In the genomic region with DNA sequence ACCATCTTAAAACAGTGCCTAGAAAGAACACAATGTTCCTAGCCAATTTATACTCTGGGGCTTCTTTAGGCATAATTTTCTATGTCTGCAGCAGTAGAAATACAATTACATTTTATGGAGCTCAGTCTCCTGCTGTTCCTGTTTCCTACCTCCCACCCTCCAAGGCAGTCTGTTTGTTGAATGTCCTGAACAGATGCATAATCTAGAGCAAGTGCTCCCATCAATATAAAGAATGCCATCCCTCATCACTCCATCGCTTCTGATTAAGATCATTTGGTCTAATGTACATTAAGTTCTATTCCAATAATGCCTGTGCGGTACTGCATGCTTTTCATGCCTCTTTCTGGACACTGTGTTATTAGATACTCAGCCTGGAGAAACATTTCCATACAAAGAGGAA, we compare ENCODE assay signal across 16 cellular contexts.
DNase-seq lines count a peak whose midpoint lies in the region; ATAC-seq and TF ChIP-seq lines count a peak whose summit lies in the region.
"Had no signal": no experiment of that assay in that cellular context is flagged by ENCODE, and none has a peak within 500 bp of the region (broad histone marks: within the 10 kb centered on the region; RNA-seq: fewer than 3 reads in every experiment).

No MANE protein-coding gene starts in this region.

- H2AFZ ChIP-seq in neural progenitor cell (replicated peaks): no peak overlapping the region

- no peaks in the 10 kb centered on the region for H3K79me2 ChIP-seq in neural progenitor cell (ENCODE audit: low read depth)

- H3K27me3 ChIP-seq in neural progenitor cell: no peaks in the 10 kb centered on the region

- no peaks in the 10 kb centered on the region for H3K9me3 ChIP-seq in neural progenitor cell (ENCODE audit: low read depth)

- no peak for TF ChIP-seq POLR2A in lower leg skin (IDR thresholded peaks at IDR 0.05)

- TF ChIP-seq CTCF in lower leg skin (IDR thresholded peaks at IDR 0.05) (no peak), neural progenitor cell (IDR thresholded peaks at IDR 0.05) (no peak)

- no peaks in the 10 kb centered on the region for H3K27me3 Mint-ChIP-seq in activated naive CD8-positive, alpha-beta T cell treated with anti-CD3 and anti-CD28 coated beads, Interleukin-2, amount 10 ng/mL, durations not matched to agents 7 days and 5 days
- H3K27me3 Mint-ChIP-seq in activated naive CD8-positive, alpha-beta T cell treated with anti-CD3 and anti-CD28 coated beads, Interleukin-2, amount 50 U/mL, for 24 hours: no peaks in the 10 kb centered on the region
- no peaks in the 10 kb centered on the region for H3K27me3 Mint-ChIP-seq in neural progenitor cell (ENCODE audit: insufficient read depth, low read depth)

- H3K36me3 Mint-ChIP-seq in activated naive CD8-positive, alpha-beta T cell treated with anti-CD3 and anti-CD28 coated beads, Interleukin-2, amount 10 ng/mL, durations not matched to agents 7 days and 5 days: peaks cover 16% of the 10 kb centered on the region
- H3K36me3 Mint-ChIP-seq in activated naive CD8-positive, alpha-beta T cell treated with anti-CD3 and anti-CD28 coated beads, Interleukin-2, amount 50 U/mL, for 24 hours (ENCODE audit: low read depth): peaks cover 5% of the 10 kb centered on the region
- no peaks in the 10 kb centered on the region for H3K36me3 Mint-ChIP-seq in neural progenitor cell

- WGBS in lower leg skin, 2 donors: 82 to 83% methylated on average over 2 of the region's 2 CpGs

- H4K20me1 ChIP-seq in neural progenitor cell (ENCODE audit: low read depth): no peaks in the 10 kb centered on the region

- H3K36me3 ChIP-seq in neural progenitor cell: no peaks in the 10 kb centered on the region

- intact Hi-C loops in lower leg skin (cut with DNase I; ENCODE audit: low total_unique reads): no loop called here

- ATAC-seq in activated naive CD8-positive, alpha-beta T cell treated with anti-CD3 and anti-CD28 coated beads, Interleukin-2, amount 10 ng/mL, durations not matched to agents 7 days and 5 days (ENCODE audit: low read depth): no peak
- ATAC-seq in activated naive CD8-positive, alpha-beta T cell treated with anti-CD3 and anti-CD28 coated beads, Interleukin-2, amount 50 U/mL, for 24 hours: no peak
- no peak for ATAC-seq in GM21529 (IDR thresholded peaks at IDR 0.05; ENCODE audit: unreplicated experiment)
- ATAC-seq: CD8-positive, alpha-beta T cell; GM12878; K562 had no signal

- H3K4me2 ChIP-seq in neural progenitor cell: no peak overlapping the region

- no peak overlapping the region for H3K27ac ChIP-seq in neural progenitor cell
- H3K27ac ChIP-seq: C4-2B had no signal

- H3K27ac Mint-ChIP-seq in activated naive CD8-positive, alpha-beta T cell treated with anti-CD3 and anti-CD28 coated beads, Interleukin-2, amount 10 ng/mL, durations not matched to agents 7 days and 5 days: peak overlapping the region; percentile 65
- no peak overlapping the region for H3K27ac Mint-ChIP-seq in activated naive CD8-positive, alpha-beta T cell treated with anti-CD3 and anti-CD28 coated beads, Interleukin-2, amount 50 U/mL, for 24 hours
- H3K27ac Mint-ChIP-seq in neural progenitor cell: no peak overlapping the region
- H3K27ac Mint-ChIP-seq: CD8-positive, alpha-beta T cell; H9 had no signal

- H3K4me3 ChIP-seq in lower leg skin (ENCODE audit: low read depth, poor library complexity, severe bottlenecking) (no peak overlapping the region), neural progenitor cell (no peak overlapping the region)
- H3K4me3 ChIP-seq: GM12878, K562 had no signal

- no peak overlapping the region for H3K9ac ChIP-seq in neural progenitor cell

- POLR2A ChIA-PET in activated naive CD8-positive, alpha-beta T cell treated with anti-CD3 and anti-CD28 coated beads, Interleukin-2, amount 10 ng/mL, durations not matched to agents 7 days and 5 days (lab: Charles Lee): no interaction called here

- in situ Hi-C loops in G401 (cut with HindIII; ENCODE audit: low sequenced_read_pairs): no loop called here

- peaks cover 20% of the 10 kb centered on the region for H3K4me1 Mint-ChIP-seq in activated naive CD8-positive, alpha-beta T cell treated with anti-CD3 and anti-CD28 coated beads, Interleukin-2, amount 10 ng/mL, durations not matched to agents 7 days and 5 days
- H3K4me1 Mint-ChIP-seq in activated naive CD8-positive, alpha-beta T cell treated with anti-CD3 and anti-CD28 coated beads, Interleukin-2, amount 50 U/mL, for 24 hours: peaks cover 27% of the 10 kb centered on the region
- peaks cover 13% of the 10 kb centered on the region for H3K4me1 Mint-ChIP-seq in neural progenitor cell
- H3K4me1 Mint-ChIP-seq: H9 had no signal

- no peak overlapping the region for H3K4me3 Mint-ChIP-seq in activated naive CD8-positive, alpha-beta T cell treated with anti-CD3 and anti-CD28 coated beads, Interleukin-2, amount 10 ng/mL, durations not matched to agents 7 days and 5 days
- H3K4me3 Mint-ChIP-seq in activated naive CD8-positive, alpha-beta T cell treated with anti-CD3 and anti-CD28 coated beads, Interleukin-2, amount 50 U/mL, for 24 hours: no peak overlapping the region
- H3K4me3 Mint-ChIP-seq in neural progenitor cell: no peak overlapping the region
- H3K4me3 Mint-ChIP-seq: CD8-positive, alpha-beta T cell; H9 had no signal

- no peak for DNase-seq in activated naive CD8-positive, alpha-beta T cell treated with anti-CD3 and anti-CD28 coated beads, Interleukin-2, amount 10 ng/mL, durations not matched to agents 7 days and 5 days
- no peak for DNase-seq in activated naive CD8-positive, alpha-beta T cell treated with anti-CD3 and anti-CD28 coated beads, Interleukin-2, amount 50 U/mL, for 24 hours
- DNase-seq in G401 (ENCODE audit: low spot score) (peak; percentile 87), cerebellar cortex (ENCODE audit: low spot score) (peak; percentile 86), lower leg skin (ENCODE audit: low spot score in 2 of 2) (no peak), neural progenitor cell (ENCODE audit: low spot score) (no peak)
- DNase-seq: ACHN; Calu3; CD8-positive, alpha-beta T cell; DMS79 treated with DMSO at 0.1 percent for 48 hours; H9; IMR-90 had no signal

- H3F3A ChIP-seq in neural progenitor cell (ENCODE audit: low read depth): no peaks in the 10 kb centered on the region

- peaks cover 11% of the 10 kb centered on the region for H3K9me3 Mint-ChIP-seq in activated naive CD8-positive, alpha-beta T cell treated with anti-CD3 and anti-CD28 coated beads, Interleukin-2, amount 10 ng/mL, durations not matched to agents 7 days and 5 days
- H3K9me3 Mint-ChIP-seq in activated naive CD8-positive, alpha-beta T cell treated with anti-CD3 and anti-CD28 coated beads, Interleukin-2, amount 50 U/mL, for 24 hours: peaks cover 6% of the 10 kb centered on the region
- H3K9me3 Mint-ChIP-seq in neural progenitor cell: peaks cover 2% of the 10 kb centered on the region
- H3K9me3 Mint-ChIP-seq: CD8-positive, alpha-beta T cell; H9 had no signal

- no peaks in the 10 kb centered on the region for H3K4me1 ChIP-seq in neural progenitor cell

Comparison
In these comparisons a context has a peak if more than half of its experiments do, and no peak if none do; other contexts are left out.
1. DNase-seq: peak in G401 (single experiment) and cerebellar cortex (single experiment); none in activated naive CD8-positive, alpha-beta T cell treated with anti-CD3 and anti-CD28 coated beads, Interleukin-2, amount 10 ng/mL, durations not matched to agents 7 days and 5 days (single experiment), activated naive CD8-positive, alpha-beta T cell treated with anti-CD3 and anti-CD28 coated beads, Interleukin-2, amount 50 U/mL, for 24 hours (single experiment), lower leg skin (0 of 2) and neural progenitor cell (single experiment).